ENCODE assay signal across 8 cellular contexts in genomic region chr22:40036591-40037225, GRCh38. TPM values are rescaled to one million over a fixed set of nuclear protein-coding genes. Genes with fewer than 3 reads are reported as not detected.
DNase-seq lines count a peak whose midpoint lies in the region; ATAC-seq and TF ChIP-seq lines count a peak whose summit lies in the region.

No MANE protein-coding gene starts in this region.

- H3K27me3 Mint-ChIP-seq in activated CD4-positive, alpha-beta T cell treated with anti-CD3 and anti-CD28 coated beads, Interleukin-2, amount 10 ng/mL, durations not matched to agents 24 days and 14 days: peaks cover 12% of the 10 kb centered on the region
- peaks cover 16 to 31% of the 10 kb centered on the region in 2 donors for H3K27me3 Mint-ChIP-seq in stimulated activated naive B cell treated with anti-CD40 and anti-IgM and Interleukin-4, amounts not matched to agents 10 μg/mL and 1 μg/mL and 100 μg/mL, for 72 hours

- no peak overlapping the region for H3K27ac Mint-ChIP-seq in activated CD4-positive, alpha-beta T cell treated with anti-CD3 and anti-CD28 coated beads, Interleukin-2, amount 10 ng/mL, durations not matched to agents 24 days and 14 days
- no peak overlapping the region for H3K27ac Mint-ChIP-seq in stimulated activated naive B cell treated with anti-CD40 and anti-IgM and Interleukin-4, amounts not matched to agents 10 μg/mL and 1 μg/mL and 100 μg/mL, for 72 hours

- no peaks in the 10 kb centered on the region for H3K9me3 Mint-ChIP-seq in activated CD4-positive, alpha-beta T cell treated with anti-CD3 and anti-CD28 coated beads, Interleukin-2, amount 10 ng/mL, durations not matched to agents 24 days and 14 days
- H3K9me3 Mint-ChIP-seq in stimulated activated naive B cell treated with anti-CD40 and anti-IgM and Interleukin-4, amounts not matched to agents 10 μg/mL and 1 μg/mL and 100 μg/mL, for 72 hours: no peaks in the 10 kb centered on the region

- no peaks in the 10 kb centered on the region for H3K36me3 Mint-ChIP-seq in activated CD4-positive, alpha-beta T cell treated with anti-CD3 and anti-CD28 coated beads, Interleukin-2, amount 10 ng/mL, durations not matched to agents 24 days and 14 days (ENCODE audit: low read depth)
- H3K36me3 Mint-ChIP-seq in stimulated activated naive B cell treated with anti-CD40 and anti-IgM and Interleukin-4, amounts not matched to agents 10 μg/mL and 1 μg/mL and 100 μg/mL, for 72 hours: no peaks in the 10 kb centered on the region

- peak; percentile 94 to 96 for ATAC-seq in stimulated activated naive B cell treated with anti-CD40 and anti-IgM and Interleukin-4, amounts not matched to agents 10 μg/mL and 1 μg/mL and 100 μg/mL, for 72 hours (replicated peaks)
- ATAC-seq in GM18861 (IDR thresholded peaks at IDR 0.05; ENCODE audit: unreplicated experiment): no peak

- peak; percentile 68 for TF ChIP-seq CTCF in GM20000 (IDR thresholded peaks at IDR 0.05; ENCODE audit: extremely low read depth, missing control alignments)

- no peaks in the 10 kb centered on the region for H3K4me1 Mint-ChIP-seq in activated CD4-positive, alpha-beta T cell treated with anti-CD3 and anti-CD28 coated beads, Interleukin-2, amount 10 ng/mL, durations not matched to agents 24 days and 14 days
- no peaks in the 10 kb centered on the region for H3K4me1 Mint-ChIP-seq in stimulated activated naive B cell treated with anti-CD40 and anti-IgM and Interleukin-4, amounts not matched to agents 10 μg/mL and 1 μg/mL and 100 μg/mL, for 72 hours

- intact Hi-C loops in activated CD4-positive, alpha-beta T cell treated with anti-CD3 and anti-CD28 coated beads, Interleukin-2, amount 10 ng/mL, durations not matched to agents 24 days and 14 days (cut with micrococcal nuclease): loop anchor here (1.0 kb wide), 1 partner anchor 502 kb away; no protein-coding TSS in a partner anchor

- no peak overlapping the region for H3K4me3 Mint-ChIP-seq in activated CD4-positive, alpha-beta T cell treated with anti-CD3 and anti-CD28 coated beads, Interleukin-2, amount 10 ng/mL, durations not matched to agents 24 days and 14 days
- H3K4me3 Mint-ChIP-seq in stimulated activated naive B cell treated with anti-CD40 and anti-IgM and Interleukin-4, amounts not matched to agents 10 μg/mL and 1 μg/mL and 100 μg/mL, for 72 hours: no peak overlapping the region

- DNase-seq in AG08396 (ENCODE audit: low spot score): peak; percentile 76
- DNase-seq in GM20000 (ENCODE audit: low spot score): peak; percentile 77
- DNase-seq in NCI-H510A (lab: John Stamatoyannopoulos, UW): peak; percentile 7
- peak; percentile 84 for DNase-seq in activated CD4-positive, alpha-beta T cell treated with anti-CD3 and anti-CD28 coated beads, Interleukin-2, amount 10 ng/mL, durations not matched to agents 24 days and 14 days
- peak; percentile 82 for DNase-seq in ecto neural progenitor cell (ENCODE audit: low spot score)
- DNase-seq in medulla oblongata (ENCODE audit: extremely low spot score): peak; percentile 69
- DNase-seq in stimulated activated naive B cell treated with anti-CD40 and anti-IgM and Interleukin-4, amounts not matched to agents 10 μg/mL and 1 μg/mL and 100 μg/mL, for 72 hours: peak; percentile 44

RNA-seq across cellular contexts. Expression of gene FAM83F, which starts 42.0 kb away (rescaled TPM):
- 0.17 and 0.23 TPM in 2 replicates for total RNA-seq in activated CD4-positive, alpha-beta T cell treated with anti-CD3 and anti-CD28 coated beads, Interleukin-2, amount 10 ng/mL, durations not matched to agents 24 days and 14 days

Comparison
In these comparisons a context has a peak if more than half of its experiments do, and no peak if none do; other contexts are left out.
1. DNase-seq: peak in every context shown above with its lines; median percentile 84 in activated CD4-positive, alpha-beta T cell treated with anti-CD3 and anti-CD28 coated beads, Interleukin-2, amount 10 ng/mL, durations not matched to agents 24 days and 14 days; 82 in ecto neural progenitor cell; 77 in GM20000; 76 in AG08396; 69 in medulla oblongata; 44 in stimulated activated naive B cell treated with anti-CD40 and anti-IgM and Interleukin-4, amounts not matched to agents 10 μg/mL and 1 μg/mL and 100 μg/mL, for 72 hours; 7 in NCI-H510A.